In genomic region chr3:123642957-123643330, GRCh38 we compare ENCODE assay signal across 15 cellular contexts.
"Had no signal": no experiment of that assay in that cellular context is flagged by ENCODE, and none has a peak within 500 bp of the region (broad histone marks: within the 10 kb centered on the region; RNA-seq: fewer than 3 reads in every experiment).

No MANE protein-coding gene starts in this region.

- H3K27ac Mint-ChIP-seq: activated CD4-positive, alpha-beta T cell treated with anti-CD3 and anti-CD28 coated beads for 36 hours; activated naive CD8-positive, alpha-beta T cell; activated T-helper 2 cell treated with anti-CD3 and anti-CD28 coated beads, Interferon-gamma antibody, Interleukin-2, Interleukin-4, amounts not matched to agents 10 μg/mL and 5 μg/mL and 100 μg/mL, durations not matched to agents 14 hours and 24 hours and 36 hours; natural killer cell; T-helper 1 cell treated with Interleukin-12 subunit alpha and Interleukin-12 subunit beta and Interleukin-4 antibody, amounts not matched to agents 30 μg/mL and 1 μg/mL, for 36 hours had no signal

- H3K9me3 Mint-ChIP-seq: activated T-cell treated with anti-CD3 and anti-CD28 coated beads, Interleukin-2, amount 50 U/mL, for 4 hours; activated T-helper 2 cell treated with anti-CD3 and anti-CD28 coated beads, Interferon-gamma antibody, Interleukin-2, Interleukin-4, amounts not matched to agents 10 μg/mL and 5 μg/mL and 100 μg/mL, durations not matched to agents 14 hours and 24 hours and 36 hours; central memory CD8-positive, alpha-beta T cell; endodermal cell; natural killer cell; T-helper 1 cell treated with Interleukin-12 subunit alpha and Interleukin-12 subunit beta and Interleukin-4 antibody, amounts not matched to agents 30 μg/mL and 1 μg/mL, for 36 hours; WTC11 had no signal

- H3K4me3 Mint-ChIP-seq: activated CD4-positive, alpha-beta T cell treated with anti-CD3 and anti-CD28 coated beads for 36 hours; activated naive CD8-positive, alpha-beta T cell; activated T-cell treated with anti-CD3 and anti-CD28 coated beads, Interleukin-2, amount 50 U/mL, for 4 hours; central memory CD8-positive, alpha-beta T cell; endodermal cell; natural killer cell; T-helper 1 cell treated with Interleukin-12 subunit alpha and Interleukin-12 subunit beta and Interleukin-4 antibody, amounts not matched to agents 30 μg/mL and 1 μg/mL, for 36 hours; WTC11 had no signal

- H3K4me3 ChIP-seq: breast epithelium, lower lobe of right lung, ovary, prostate gland, right atrium auricular region had no signal

- H3K9me3 ChIP-seq: breast epithelium, lower lobe of right lung, neutrophil, ovary, prostate gland, right atrium auricular region had no signal

- H3K27me3 Mint-ChIP-seq: activated CD4-positive, alpha-beta T cell treated with anti-CD3 and anti-CD28 coated beads for 36 hours; activated naive CD8-positive, alpha-beta T cell had no signal

- H3K27ac ChIP-seq: lower lobe of right lung, neutrophil, ovary, right atrium auricular region had no signal

- H3K4me1 Mint-ChIP-seq: activated CD4-positive, alpha-beta T cell treated with anti-CD3 and anti-CD28 coated beads for 36 hours; central memory CD8-positive, alpha-beta T cell; natural killer cell had no signal

- H3K27me3 ChIP-seq: breast epithelium, neutrophil, ovary, right atrium auricular region had no signal

- H3K36me3 ChIP-seq: breast epithelium, neutrophil, ovary had no signal

- ATAC-seq: activated T-cell treated with anti-CD3 and anti-CD28 coated beads, Interleukin-2, amount 50 U/mL, for 4 hours had no signal

- H3K4me1 ChIP-seq: breast epithelium, lower lobe of right lung, prostate gland, right atrium auricular region had no signal
